In genomic region chr16:11114366-11115164, GRCh38 we compare ENCODE assay signal across 14 cellular contexts.
DNase-seq lines count a peak whose midpoint lies in the region; ATAC-seq and TF ChIP-seq lines count a peak whose summit lies in the region.
"Had no signal": no experiment of that assay in that cellular context is flagged by ENCODE, and none has a peak within 500 bp of the region (broad histone marks: within the 10 kb centered on the region; RNA-seq: fewer than 3 reads in every experiment).

No MANE protein-coding gene starts in this region.

- intact Hi-C loops in ascending aorta (cut with DNase I): no loop called here
- intact Hi-C loops in sigmoid colon (cut with DNase I): loop anchor here (10.0 kb wide), 1 partner anchor 2000 kb away; no protein-coding TSS in a partner anchor

- H3K4me3 ChIP-seq in ascending aorta (no peak overlapping the region), sigmoid colon (no peak overlapping the region)
- H3K4me3 ChIP-seq: body of pancreas, GM23248, right atrium auricular region had no signal

- H3K36me3 ChIP-seq in ascending aorta (no peaks in the 10 kb centered on the region), sigmoid colon (no peaks in the 10 kb centered on the region)
- H3K36me3 ChIP-seq: right atrium auricular region had no signal

- in situ Hi-C loops in GM13976 (cut with MboI; ENCODE audit: low sequenced_read_pairs, unreplicated experiment): no loop called here

- DNase-seq in GM13976 (ENCODE audit: low spot score) (peak; percentile 57), NOMO-1 treated with dmso at 0.1 percent for 144 hours (lab: John Stamatoyannopoulos, UW; ENCODE audit: unreplicated experiment) (peak; percentile 47), ascending aorta (ENCODE audit: low spot score in 2 of 2) (no peak), sigmoid colon (no peak), kidney glomerular epithelial cell (lab: John Stamatoyannopoulos, UW) (no peak), foreskin keratinocyte (no peak)
- DNase-seq in stimulated activated CD4-positive, alpha-beta T cell treated with anti-CD3 and anti-CD28 coated beads, Interleukin-12 subunit alpha, Interleukin-12 subunit beta, amount 100 ng/mL, for 4 hours: peak; percentile 25
- DNase-seq: body of pancreas, DMS 273 treated with DMSO at 0.1 percent for 48 hours, GM23248, NCI-H1417, PC-3 had no signal

- H3K27ac ChIP-seq in ascending aorta: peak overlapping the region; percentile 12 to 61
- no peak overlapping the region for H3K27ac ChIP-seq in sigmoid colon
- no peak overlapping the region for H3K27ac ChIP-seq in foreskin keratinocyte
- H3K27ac ChIP-seq: body of pancreas, GM23248, right atrium auricular region had no signal

- H3K9me3 ChIP-seq in ascending aorta (no peaks in the 10 kb centered on the region), sigmoid colon (no peaks in the 10 kb centered on the region)
- H3K9me3 ChIP-seq: body of pancreas had no signal

- TF ChIP-seq CTCF in GM13976 (IDR thresholded peaks at IDR 0.05; ENCODE audit: borderline replicate concordance, control extremely low read depth, extremely low read depth, insufficient read depth, missing control alignments): no peak
- TF ChIP-seq CTCF in ascending aorta (IDR thresholded peaks at IDR 0.05): no peak
- no peak for TF ChIP-seq CTCF in sigmoid colon (IDR thresholded peaks at IDR 0.05)
- no peak for TF ChIP-seq CTCF in foreskin keratinocyte (conservative IDR thresholded peaks at IDR 0.05)

- H3K27me3 ChIP-seq in ascending aorta (no peaks in the 10 kb centered on the region), sigmoid colon (no peaks in the 10 kb centered on the region), foreskin keratinocyte (no peaks in the 10 kb centered on the region)
- H3K27me3 ChIP-seq: body of pancreas, right atrium auricular region had no signal

- 73 to 90% methylated on average over 15 of the region's 15 CpGs for WGBS in sigmoid colon, 2 donors

- H3K4me1 ChIP-seq in ascending aorta (peaks cover 4 to 30% of the 10 kb centered on the region in 2 donors), sigmoid colon (peaks cover 0 to 14% (median 4%) of the 10 kb centered on the region in 4 donors), foreskin keratinocyte (no peaks in the 10 kb centered on the region)
- H3K4me1 ChIP-seq: body of pancreas had no signal

- ATAC-seq in HG02973 (IDR thresholded peaks at IDR 0.05; ENCODE audit: unreplicated experiment): no peak
- ATAC-seq in foreskin keratinocyte: no peak
- ATAC-seq: body of pancreas, PC-3 had no signal

- TF ChIP-seq POLR2A in sigmoid colon (IDR thresholded peaks at IDR 0.05): no peak

- no peak for TF ChIP-seq EP300 in sigmoid colon (IDR thresholded peaks at IDR 0.05)

Comparison
In these comparisons a context has a peak if more than half of its experiments do, and no peak if none do; other contexts are left out.
1. DNase-seq: peak in GM13976 (single experiment), NOMO-1 treated with dmso at 0.1 percent for 144 hours (single experiment) and stimulated activated CD4-positive, alpha-beta T cell treated with anti-CD3 and anti-CD28 coated beads, Interleukin-12 subunit alpha, Interleukin-12 subunit beta, amount 100 ng/mL, for 4 hours (single experiment); none in ascending aorta (0 of 2), sigmoid colon (single experiment), kidney glomerular epithelial cell (single experiment) and foreskin keratinocyte (0 of 2).
2. H3K27ac ChIP-seq: peak in ascending aorta (2 of 2); none in sigmoid colon (0 of 4) and foreskin keratinocyte (single experiment).